ENCODE assay signal across 8 cellular contexts in genomic region chr17:57875109-57876022, GRCh38. TPM values are rescaled to one million over a fixed set of nuclear protein-coding genes. Genes with fewer than 3 reads are reported as not detected.
DNase-seq lines count a peak whose midpoint lies in the region; ATAC-seq, FAIRE-seq and TF ChIP-seq lines count a peak whose summit lies in the region.

No MANE protein-coding gene starts in this region.

- TF ChIP-seq POLR2A in endothelial cell of umbilical vein (IDR thresholded peaks at IDR 0.05; ENCODE audit: low read depth, low read length) (no peak), uterus (IDR thresholded peaks at IDR 0.05) (no peak)

- H4K20me1 ChIP-seq in PC-9 (ENCODE audit: insufficient read depth): no peaks in the 10 kb centered on the region
- H4K20me1 ChIP-seq in endothelial cell of umbilical vein (replicated peaks; ENCODE audit: control insufficient read depth, extremely low read depth, insufficient read depth, low read length): no peaks in the 10 kb centered on the region

- no peak overlapping the region for H2AFZ ChIP-seq in PC-9
- H2AFZ ChIP-seq in endothelial cell of umbilical vein (ENCODE audit: low read depth, low read length): no peak overlapping the region

- TF ChIP-seq CTCF in PC-9 (conservative IDR thresholded peaks at IDR 0.05) (peak; percentile 77), endothelial cell of umbilical vein (IDR thresholded peaks at IDR 0.05; ENCODE audit: extremely low read depth in 1 of 2, insufficient read depth in 1 of 2, low read depth in 1 of 2, low read length in 2 of 2) (peak; percentile 57 to 58), uterus (IDR thresholded peaks at IDR 0.05) (peak; percentile 30 to 68 (median 50))

- peaks cover 19% of the 10 kb centered on the region for H3K4me1 Mint-ChIP-seq in activated T-cell treated with anti-CD3 and anti-CD28 coated beads, Interleukin-2, amount 50 U/mL, for 4 hours (ENCODE audit: low read depth)

- no peaks in the 10 kb centered on the region for H3K9me3 Mint-ChIP-seq in activated T-cell treated with anti-CD3 and anti-CD28 coated beads, Interleukin-2, amount 50 U/mL, for 4 hours

- H3K9me1 ChIP-seq in endothelial cell of umbilical vein (replicated peaks; ENCODE audit: control insufficient read depth, extremely low read depth, insufficient read depth, low read length): no peaks in the 10 kb centered on the region

- intact Hi-C loops in PC-9 (cut with micrococcal nuclease; ENCODE audit: unreplicated experiment): loop anchor here (1.0 to 2.0 kb wide), 5 partner anchors 15 to 112 kb away; partner anchors contain the start of gene MRPS23
- intact Hi-C loops in endothelial cell of umbilical vein (cut with micrococcal nuclease): loop anchor here (1.0 kb wide), 5 partner anchors 17 to 120 kb away; no protein-coding TSS in a partner anchor
- intact Hi-C loops in uterus (cut with DNase I; ENCODE audit: low total_unique reads): no loop called here

- DNase-seq in HEK293T (ENCODE audit: extremely low spot score) (peak; percentile 66), PC-9 (peak; percentile 88 to 92), endothelial cell of umbilical vein (ENCODE audit: low read depth, low spot score) (peak; percentile 98), midbrain (lab: John Stamatoyannopoulos, UW) (peak; percentile 81), uterus (peak; percentile 83 to 86)
- no peak for DNase-seq in activated T-cell treated with anti-CD3 and anti-CD28 coated beads, Interleukin-2, amount 50 U/mL, for 4 hours

- H3K27me3 ChIP-seq in PC-9 (ENCODE audit: insufficient read depth, low read depth) (no peaks in the 10 kb centered on the region), endothelial cell of umbilical vein (ENCODE audit: control insufficient read depth in 2 of 2, insufficient read depth in 2 of 2, low read length in 2 of 2) (no peaks in the 10 kb centered on the region), uterus (no peaks in the 10 kb centered on the region)

- H3F3A ChIP-seq in PC-9 (ENCODE audit: insufficient read depth, low read depth): peaks cover 16% of the 10 kb centered on the region

- ATAC-seq in GM19452 (IDR thresholded peaks at IDR 0.05; ENCODE audit: unreplicated experiment) (no peak), HG02623 (IDR thresholded peaks at IDR 0.05; ENCODE audit: unreplicated experiment) (no peak)
- no peak for ATAC-seq in activated T-cell treated with anti-CD3 and anti-CD28 coated beads, Interleukin-2, amount 50 U/mL, for 4 hours

- FAIRE-seq in endothelial cell of umbilical vein (lab: Jason Lieb, UNC): peak; percentile 99

- dilution Hi-C loops in endothelial cell of umbilical vein (cut with MboI; ENCODE audit: extremely low pct_ligation_motif_present, low sequenced_read_pairs): no loop called here

- H3K9me3 ChIP-seq in PC-9 (ENCODE audit: insufficient read depth, low read depth) (no peaks in the 10 kb centered on the region), endothelial cell of umbilical vein (replicated peaks; ENCODE audit: control insufficient read depth, insufficient read depth, low read length) (no peaks in the 10 kb centered on the region), uterus (no peaks in the 10 kb centered on the region)

- no peak overlapping the region for H3K4me3 Mint-ChIP-seq in activated T-cell treated with anti-CD3 and anti-CD28 coated beads, Interleukin-2, amount 50 U/mL, for 4 hours

- CTCF ChIA-PET in HEK293T (lab: Yijun Ruan, JAX): interaction anchor here (0.7 to 1.4 kb wide), 4 partner anchors 15 to 81 kb away, joined by 3 to 7 read pairs (median 4); no protein-coding TSS in a partner anchor
- CTCF ChIA-PET in PC-9 (lab: Charles Lee): interaction anchor here (0.6 to 1.7 kb wide), 7 partner anchors 14 to 111 kb away, joined by 3 to 10 read pairs (median 7); no protein-coding TSS in a partner anchor
- CTCF ChIA-PET in endothelial cell of umbilical vein (lab: Charles Lee): interaction anchor here (0.7 to 11.3 kb wide), 26 partner anchors 9 to 238 kb away, joined by 3 to 202 read pairs (median 5); partner anchors contain the start of genes CUEDC1, MRPS23 and SRSF1

- peak overlapping the region; percentile 89 for H3K9ac ChIP-seq in endothelial cell of umbilical vein (replicated peaks; ENCODE audit: extremely low read depth, insufficient read depth, low read length)

- peak overlapping the region; percentile 67 for H3K4me2 ChIP-seq in PC-9
- peak overlapping the region; percentile 48 for H3K4me2 ChIP-seq in endothelial cell of umbilical vein (ENCODE audit: insufficient read depth, low read length)

- H3K4me3 ChIP-seq in PC-9 (no peak overlapping the region), endothelial cell of umbilical vein (replicated peaks in 1 of 3; ENCODE audit: insufficient read depth in 1 of 3, low read depth in 1 of 3, low read length in 3 of 3) (peak overlapping the region in 1 of 3 experiments; percentile 12), uterus (peak overlapping the region in 1 of 2 donors; percentile 7)

- peaks cover 55% of the 10 kb centered on the region for H3K4me1 ChIP-seq in PC-9 (replicated peaks; ENCODE audit: insufficient read depth)
- peaks cover 58% of the 10 kb centered on the region for H3K4me1 ChIP-seq in endothelial cell of umbilical vein (ENCODE audit: control insufficient read depth, extremely low read depth, insufficient read depth, low read length)
- peaks cover 7 to 29% of the 10 kb centered on the region in 2 donors for H3K4me1 ChIP-seq in uterus

- peaks cover 32% of the 10 kb centered on the region for H3K27me3 Mint-ChIP-seq in activated T-cell treated with anti-CD3 and anti-CD28 coated beads, Interleukin-2, amount 50 U/mL, for 4 hours (ENCODE audit: low read depth)

- H3K9me2 ChIP-seq in PC-9 (ENCODE audit: insufficient read depth): no peaks in the 10 kb centered on the region

- no peaks in the 10 kb centered on the region for H3K36me3 ChIP-seq in PC-9 (ENCODE audit: low read depth)
- peaks cover 0 to 2% of the 10 kb centered on the region in 2 experiments for H3K36me3 ChIP-seq in endothelial cell of umbilical vein (ENCODE audit: control insufficient read depth in 2 of 2, extremely low read depth in 1 of 2, insufficient read depth in 2 of 2, low read length in 2 of 2)
- no peaks in the 10 kb centered on the region for H3K36me3 ChIP-seq in uterus

- no TSS peak for BruUV-seq in PC-9 (replicated peaks; lab: Mats Ljungman, UMichigan)
- BruUV-seq in endothelial cell of umbilical vein (replicated peaks; lab: Mats Ljungman, UMichigan): TSS peak; percentile 49

- H3K36me3 Mint-ChIP-seq in activated T-cell treated with anti-CD3 and anti-CD28 coated beads, Interleukin-2, amount 50 U/mL, for 4 hours (ENCODE audit: insufficient read depth): no peaks in the 10 kb centered on the region

- H3K27ac ChIP-seq in PC-9 (no peak overlapping the region), endothelial cell of umbilical vein (ENCODE audit: insufficient read depth, low read depth, low read length) (peak overlapping the region; percentile 96), uterus (peak overlapping the region; percentile 84 to 93)

- POLR2A ChIA-PET in HEK293T (lab: Yijun Ruan, JAX) (interaction anchor here (0.6 to 4.5 kb wide), 6 partner anchors 9 to 132 kb away, joined by 3 to 27 read pairs (median 6); partner anchors contain the start of genes MRPS23 and SRSF1), PC-9 (lab: Charles Lee; ENCODE audit: unreplicated experiment) (interaction anchor here (0.5 to 0.9 kb wide), 3 partner anchors 15 to 111 kb away, joined by 3 to 16 read pairs (median 3); no protein-coding TSS in a partner anchor), endothelial cell of umbilical vein (lab: Charles Lee) (interaction anchor here (0.6 to 2.0 kb wide), 10 partner anchors 14 to 118 kb away, joined by 3 to 9 read pairs (median 6); partner anchors contain the start of gene VEZF1)

- H3K79me2 ChIP-seq in PC-9 (ENCODE audit: low read depth) (no peaks in the 10 kb centered on the region), endothelial cell of umbilical vein (ENCODE audit: control insufficient read depth, insufficient read depth, low read length) (no peaks in the 10 kb centered on the region)

TF ChIP-seq in HEK293T, 16 proteins besides CTCF, POLR2A, EP300 and RAD21:
- TF ChIP-seq PKNOX1 (IDR thresholded peaks at IDR 0.05): no peak
- TF ChIP-seq ZNF384 (IDR thresholded peaks at IDR 0.05): peak; percentile 91
- no peak for TF ChIP-seq LEF1 (IDR thresholded peaks at IDR 0.05; ENCODE audit: borderline replicate concordance)
- TF ChIP-seq TARDBP (IDR thresholded peaks at IDR 0.05): no peak

TF ChIP-seq in endothelial cell of umbilical vein, 7 proteins besides CTCF, POLR2A, EP300 and RAD21:
- no peak for TF ChIP-seq EZH2 (IDR thresholded peaks at IDR 0.05; ENCODE audit: borderline replicate concordance, low read depth, low read length, severe bottlenecking)
- peak; percentile 63 for TF ChIP-seq FOS (IDR thresholded peaks at IDR 0.05; ENCODE audit: borderline replicate concordance, insufficient read depth, low read length)
- peak; percentile 70 for TF ChIP-seq JUN (IDR thresholded peaks at IDR 0.05; ENCODE audit: borderline replicate concordance, insufficient read depth, insufficient read length, low read depth)
- TF ChIP-seq POLR2AphosphoS5 (IDR thresholded peaks at IDR 0.05; ENCODE audit: insufficient read depth, low read depth, low read length): peak; percentile 95
TF ChIP-seq in endothelial cell of umbilical vein: peak in this region for 3.

RNA-seq across cellular contexts. Expression of gene MRPS23, which starts 25.5 kb away (rescaled TPM):
- total RNA-seq in PC-9 (2021) (49.7 and 50.3 TPM in 2 replicates), endothelial cell of umbilical vein (40.7 and 46.2 TPM in 2 replicates), uterus (10 to 100 TPM in 2 of 4 donors, 1 to 10 TPM in 2; 5.9 to 35.2 (median 16.8) TPM)
- 27.6 and 39.9 TPM in 2 replicates for polyA plus RNA-seq in endothelial cell of umbilical vein
- polyA plus RNA-seq in endothelial cell of umbilical vein (2011; cell fraction: cytosol; rRNA removed): 38.9 and 43.4 TPM in 2 replicates
- 15.4 and 19.7 TPM in 2 replicates for polyA plus RNA-seq in endothelial cell of umbilical vein (2011; cell fraction: nucleus; rRNA removed)
- polyA plus RNA-seq in endothelial cell of umbilical vein (2012): 66.8 and 74.8 TPM in 2 replicates
- polyA minus RNA-seq in endothelial cell of umbilical vein: 20.5 and 26.0 TPM in 2 replicates
- polyA minus RNA-seq in endothelial cell of umbilical vein (2011; cell fraction: cytosol; rRNA and poly(A)+ RNA removed): 16.5 TPM
- 3.9 and 4.2 TPM in 2 replicates for polyA minus RNA-seq in endothelial cell of umbilical vein (2011; cell fraction: nucleus; rRNA and poly(A)+ RNA removed)
- total RNA-seq in activated T-cell treated with anti-CD3 and anti-CD28 coated beads, Interleukin-2, amount 50 U/mL, for 4 hours: 100 to 1,000 TPM; 116 to 125 (median 118) TPM
